13 cellular contexts compared by ENCODE assay signal in the genomic region with DNA sequence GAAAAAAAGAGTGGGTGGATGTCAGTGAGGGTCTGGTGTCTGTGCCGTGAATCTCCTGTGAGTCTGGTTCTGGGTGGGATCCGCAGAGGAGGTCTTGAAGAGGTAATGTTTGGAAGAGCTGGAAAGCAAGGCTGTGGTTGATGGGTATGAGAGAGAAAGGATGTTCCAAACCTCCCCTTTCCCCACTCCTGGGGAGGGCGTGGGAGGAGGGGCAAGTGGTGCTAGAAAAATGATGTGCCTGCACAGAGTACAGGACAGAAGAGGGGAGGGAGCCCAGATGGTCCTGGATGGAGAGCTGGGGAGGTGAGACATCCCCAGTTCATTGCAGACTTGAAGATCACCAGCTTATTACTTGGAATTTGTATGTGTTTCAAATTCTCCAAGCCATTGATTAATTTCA. TPM values are rescaled to one million over a fixed set of nuclear protein-coding genes. Genes with fewer than 3 reads are reported as not detected.
DNase-seq lines count a peak whose midpoint lies in the region; ATAC-seq and TF ChIP-seq lines count a peak whose summit lies in the region.
"Had no signal": no experiment of that assay in that cellular context is flagged by ENCODE, and none has a peak within 500 bp of the region (broad histone marks: within the 10 kb centered on the region; RNA-seq: fewer than 3 reads in every experiment).

No MANE protein-coding gene starts in this region.

- DNase-seq in CD8-positive, alpha-beta T cell, result no peak
- no peak for DNase-seq in HL-60 (ENCODE audit: low read depth in 1 of 2, low spot score in 1 of 2)
- no peak for DNase-seq in activated naive CD8-positive, alpha-beta T cell treated with anti-CD3 and anti-CD28 coated beads for 36 hours
- DNase-seq in natural killer cell, result no peak
- no peak for DNase-seq in inferior parietal cortex (ENCODE audit: extremely low spot score)
- DNase-seq in GM10266 (ENCODE audit: extremely low spot score), result no peak
- DNase-seq in aorta, result no peak
- DNase-seq: central memory CD4-positive, alpha-beta T cell; esophagus squamous epithelium; NCI-H1048; NCI-H446 had no signal

- peak overlapping the region; percentile 57 for H3K4me3 Mint-ChIP-seq in CD8-positive, alpha-beta T cell
- H3K4me3 Mint-ChIP-seq in activated naive CD8-positive, alpha-beta T cell treated with anti-CD3 and anti-CD28 coated beads for 36 hours, result peak overlapping the region; percentile 89
- H3K4me3 Mint-ChIP-seq in natural killer cell, result peak overlapping the region; percentile 70

- peak overlapping the region; percentile 98 for H3K27ac Mint-ChIP-seq in CD8-positive, alpha-beta T cell
- peak overlapping the region; percentile 71 for H3K27ac Mint-ChIP-seq in activated naive CD8-positive, alpha-beta T cell treated with anti-CD3 and anti-CD28 coated beads for 36 hours
- H3K27ac Mint-ChIP-seq in natural killer cell, result peak overlapping the region; percentile 94 to 98

- CTCF ChIA-PET in CD8-positive, alpha-beta T cell (lab: Charles Lee), result interaction anchor here (1.3 kb wide), 1 partner anchor 32 kb away, joined by 4 read pairs; no protein-coding TSS in a partner anchor

- H3K4me1 Mint-ChIP-seq in CD8-positive, alpha-beta T cell (ENCODE audit: low read depth), result peaks cover 66% of the 10 kb centered on the region
- H3K4me1 Mint-ChIP-seq in activated naive CD8-positive, alpha-beta T cell treated with anti-CD3 and anti-CD28 coated beads for 36 hours, result peaks cover 50% of the 10 kb centered on the region
- H3K4me1 Mint-ChIP-seq in natural killer cell, result peaks cover 52 to 64% of the 10 kb centered on the region in 2 donors

- no peak for TF ChIP-seq CTCF in CD8-positive, alpha-beta T cell (IDR thresholded peaks at IDR 0.05)
- TF ChIP-seq CTCF in HL-60 (IDR thresholded peaks at IDR 0.05; ENCODE audit: insufficient read depth, low read length) (no peak), natural killer cell (IDR thresholded peaks at IDR 0.05) (no peak), GM10266 (IDR thresholded peaks at IDR 0.05; ENCODE audit: control insufficient read depth, insufficient read depth, low read depth, missing control alignments) (no peak)

- no peaks in the 10 kb centered on the region for H3K9me3 Mint-ChIP-seq in CD8-positive, alpha-beta T cell
- H3K9me3 Mint-ChIP-seq in activated naive CD8-positive, alpha-beta T cell treated with anti-CD3 and anti-CD28 coated beads for 36 hours, result no peaks in the 10 kb centered on the region
- H3K9me3 Mint-ChIP-seq in natural killer cell, result no peaks in the 10 kb centered on the region

- POLR2A ChIA-PET in CD8-positive, alpha-beta T cell (lab: Charles Lee), result interaction anchor here (1.3 kb wide), 1 partner anchor 9 kb away, joined by 3 read pairs; no protein-coding TSS in a partner anchor

- peak overlapping the region; percentile 30 for H3K27ac ChIP-seq in CD8-positive, alpha-beta T cell (ENCODE audit: low read depth, low read length)
- H3K27ac ChIP-seq in HL-60 (replicated peaks), result peak overlapping the region; percentile 29
- no peak overlapping the region for H3K27ac ChIP-seq in aorta (ENCODE audit: low read depth in 1 of 2, low read length in 2 of 2)
- H3K27ac ChIP-seq: thoracic aorta had no signal

- H3K36me3 Mint-ChIP-seq in CD8-positive, alpha-beta T cell, result peaks cover 63% of the 10 kb centered on the region
- peaks cover 55% of the 10 kb centered on the region for H3K36me3 Mint-ChIP-seq in activated naive CD8-positive, alpha-beta T cell treated with anti-CD3 and anti-CD28 coated beads for 36 hours
- H3K36me3 Mint-ChIP-seq in natural killer cell, result peaks cover 7% of the 10 kb centered on the region

- H3K36me3 ChIP-seq in CD8-positive, alpha-beta T cell (ENCODE audit: insufficient read depth, low read length), result peaks cover 25% of the 10 kb centered on the region
- peaks cover 0 to 2% of the 10 kb centered on the region in 2 donors for H3K36me3 ChIP-seq in aorta (ENCODE audit: control insufficient read depth in 1 of 2, insufficient read depth in 2 of 2, low read length in 1 of 2)

- 91 to 94% methylated on average over 3 of the region's 3 CpGs for WGBS in aorta, 2 donors

- intact Hi-C loops in CD8-positive, alpha-beta T cell (cut with DNase I, micrococcal nuclease), result no loop called here
- intact Hi-C loops in natural killer cell (cut with micrococcal nuclease), result no loop called here
- intact Hi-C loops in aorta (cut with DNase I), result loop anchor here in 1 of 2 donors (5.0 kb wide), 1 partner anchor 45 kb away; the partner anchor contains the start of gene PEX6

- no peaks in the 10 kb centered on the region for H3K27me3 Mint-ChIP-seq in CD8-positive, alpha-beta T cell (ENCODE audit: low read depth)
- H3K27me3 Mint-ChIP-seq in activated naive CD8-positive, alpha-beta T cell treated with anti-CD3 and anti-CD28 coated beads for 36 hours, result no peaks in the 10 kb centered on the region
- H3K27me3 Mint-ChIP-seq in natural killer cell (ENCODE audit: low read depth in 2 of 2), result no peaks in the 10 kb centered on the region

- no peak overlapping the region for H3K4me3 ChIP-seq in CD8-positive, alpha-beta T cell (ENCODE audit: low read depth, low read length)
- H3K4me3 ChIP-seq in HL-60 (replicated peaks; ENCODE audit: insufficient read depth, low read length) (peak overlapping the region; percentile 21), aorta (ENCODE audit: low read length in 2 of 2) (no peak overlapping the region)
- H3K4me3 ChIP-seq: esophagus squamous epithelium, thoracic aorta had no signal

- peaks cover 50% of the 10 kb centered on the region for H3K4me1 ChIP-seq in CD8-positive, alpha-beta T cell (ENCODE audit: insufficient read depth, low read length)
- H3K4me1 ChIP-seq in aorta (ENCODE audit: control insufficient read depth in 1 of 2, insufficient read depth in 2 of 2, low read length in 2 of 2), result no peaks in the 10 kb centered on the region

- no peaks in the 10 kb centered on the region for H3K9me3 ChIP-seq in CD8-positive, alpha-beta T cell (ENCODE audit: low read length)
- no peaks in the 10 kb centered on the region for H3K9me3 ChIP-seq in aorta (ENCODE audit: control insufficient read depth, low read length)
- H3K9me3 ChIP-seq: esophagus squamous epithelium, thoracic aorta had no signal

- no peak for ATAC-seq in CD8-positive, alpha-beta T cell
- no peak for ATAC-seq in natural killer cell
- ATAC-seq in HG02852 (IDR thresholded peaks at IDR 0.05; ENCODE audit: unreplicated experiment), result no peak
- ATAC-seq in aorta (ENCODE audit: low FRiP score), result no peak

- H3K27me3 ChIP-seq in CD8-positive, alpha-beta T cell (ENCODE audit: insufficient read depth, low read length), result no peaks in the 10 kb centered on the region
- H3K27me3 ChIP-seq in HL-60 (ENCODE audit: insufficient read depth, poor library complexity, severe bottlenecking) (no peaks in the 10 kb centered on the region), aorta (ENCODE audit: control insufficient read depth in 1 of 2, insufficient read depth in 2 of 2, low read length in 1 of 2) (no peaks in the 10 kb centered on the region)
- H3K27me3 ChIP-seq: esophagus squamous epithelium had no signal

RNA-seq across cellular contexts. Expression of gene CNPY3, which starts 3.1 kb away (rescaled TPM):
- total RNA-seq in CD8-positive, alpha-beta T cell, result 10 to 100 TPM; 43.9 to 47.4 TPM
- 10 to 100 TPM; 53.6 to 55.7 TPM for total RNA-seq in activated naive CD8-positive, alpha-beta T cell treated with anti-CD3 and anti-CD28 coated beads for 36 hours
- total RNA-seq in natural killer cell, result 10 to 100 TPM; 52.4 to 71.2 (median 59.8) TPM
- 10 to 100 TPM; 28.8 to 50.1 TPM for total RNA-seq in aorta
- polyA plus RNA-seq in aorta, result 10 to 100 TPM; 28.3 to 36.1 TPM

RNA-seq across cellular contexts. Expression of gene PTCRA, which starts 16.6 kb away (rescaled TPM):
- not detected for total RNA-seq in CD8-positive, alpha-beta T cell
- total RNA-seq in activated naive CD8-positive, alpha-beta T cell treated with anti-CD3 and anti-CD28 coated beads for 36 hours, result not detected
- total RNA-seq in natural killer cell, result 1 to 10 TPM in 2 of 3 donors, not detected in 1; 3.7 to 4.7 TPM
- not detected for total RNA-seq in aorta
- not detected for polyA plus RNA-seq in aorta
- total RNA-seq: esophagus squamous epithelium, thoracic aorta had no signal

RNA-seq across cellular contexts. Expression of gene GNMT, which starts 28.1 kb away (rescaled TPM):
- total RNA-seq in CD8-positive, alpha-beta T cell, result 1 to 10 TPM; 1.9 to 3.6 TPM
- total RNA-seq in activated naive CD8-positive, alpha-beta T cell treated with anti-CD3 and anti-CD28 coated beads for 36 hours, result under 1 TPM; 0.20 to 0.35 TPM
- 1 to 10 TPM; 2.0 to 2.8 (median 2.6) TPM for total RNA-seq in natural killer cell
- total RNA-seq in aorta, result 1 to 10 TPM in 1 of 2 donors, under 1 TPM in 1; 0.88 to 1.2 TPM
- 1 to 10 TPM in 1 of 2 donors, not detected in 1; 1.2 TPM for polyA plus RNA-seq in aorta

RNA-seq across cellular contexts. Expression of gene PEX6, which starts 46.6 kb away (rescaled TPM):
- 1 to 10 TPM; 6.7 to 6.8 TPM for total RNA-seq in CD8-positive, alpha-beta T cell
- 10 to 100 TPM; 15.2 to 16.7 TPM for total RNA-seq in activated naive CD8-positive, alpha-beta T cell treated with anti-CD3 and anti-CD28 coated beads for 36 hours
- total RNA-seq in natural killer cell, result 10 to 100 TPM in 1 of 3 donors, 1 to 10 TPM in 2; 8.2 to 13.6 (median 9.9) TPM
- total RNA-seq in aorta, result 10 to 100 TPM; 11.7 to 16.1 TPM
- 10 to 100 TPM; 13.8 to 22.0 TPM for polyA plus RNA-seq in aorta

RNA-seq across cellular contexts. Expression of gene PPP2R5D, which starts 52.0 kb away (rescaled TPM):
- total RNA-seq in CD8-positive, alpha-beta T cell, result 10 to 100 TPM; 14.1 to 19.5 TPM
- total RNA-seq in activated naive CD8-positive, alpha-beta T cell treated with anti-CD3 and anti-CD28 coated beads for 36 hours, result 10 to 100 TPM; 43.0 to 43.4 TPM
- total RNA-seq in natural killer cell, result 10 to 100 TPM; 30.5 to 49.1 (median 40.1) TPM
- total RNA-seq in aorta, result 10 to 100 TPM; 22.9 to 31.7 TPM
- polyA plus RNA-seq in aorta, result 10 to 100 TPM; 20.3 to 31.5 TPM

Comparison
In these comparisons a context has a peak if more than half of its experiments do, and no peak if none do; other contexts are left out.
1. H3K27ac ChIP-seq: peak in CD8-positive, alpha-beta T cell (single experiment) and HL-60 (single experiment); none in aorta (0 of 2).
2. Peak in every context shown above with its lines, with median percentiles within 50 percentile points of each other: H3K27ac Mint-ChIP-seq and H3K4me3 Mint-ChIP-seq.